ENCODE assay signal across 14 cellular contexts in the genomic region with DNA sequence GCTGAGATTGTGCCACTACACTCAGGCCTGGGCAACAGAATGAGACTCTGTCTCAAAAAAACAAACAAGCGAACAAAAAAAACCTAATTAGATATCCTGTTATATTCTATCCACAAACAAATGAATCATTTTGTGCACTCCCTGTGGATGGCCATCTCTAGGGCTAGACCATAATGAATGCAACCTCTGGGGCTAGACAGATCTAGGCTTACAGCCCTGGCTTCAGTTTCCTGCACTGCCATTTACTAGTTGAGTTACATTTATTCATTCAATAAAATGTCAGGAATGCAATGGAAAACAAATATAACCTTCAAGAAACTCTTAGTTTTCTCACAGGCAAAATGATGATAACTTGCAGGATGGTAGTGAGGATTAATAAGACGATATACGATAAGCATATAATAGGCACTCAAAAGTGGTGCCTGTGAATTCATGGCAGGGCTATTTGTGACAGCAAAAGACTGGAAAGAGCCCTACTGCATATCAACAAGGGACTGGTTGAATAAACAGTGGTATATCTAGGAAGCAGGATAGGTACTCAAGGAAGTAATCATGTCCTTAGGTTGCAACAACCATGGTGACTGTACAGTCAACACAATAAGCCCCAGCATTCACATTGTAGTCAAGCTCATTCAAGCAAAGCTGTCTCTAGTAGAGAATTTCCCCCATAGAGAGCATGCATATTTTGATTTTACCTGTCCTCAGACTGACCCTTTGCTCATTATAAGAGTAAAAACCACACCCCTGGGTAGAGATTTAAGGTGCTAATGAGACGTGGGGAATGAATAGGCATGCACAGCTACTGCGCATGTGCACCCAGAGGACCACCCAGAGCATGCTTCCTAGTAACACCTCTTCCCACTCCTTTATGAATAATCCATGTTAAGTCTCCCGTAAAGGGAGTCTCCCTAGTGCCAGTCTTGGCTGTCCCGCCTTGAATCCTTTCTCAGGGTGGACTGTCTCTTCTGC.
"Had no signal": no experiment of that assay in that cellular context is flagged by ENCODE, and none has a peak within 500 bp of the region (broad histone marks: within the 10 kb centered on the region; RNA-seq: fewer than 3 reads in every experiment).

No MANE protein-coding gene starts in this region.

- DNase-seq: activated CD4-positive, alpha-beta T cell treated with anti-CD3 and anti-CD28 coated beads, Interleukin-2, amount 50 U/mL, for 4 hours; activated effector memory CD4-positive, alpha-beta T cell treated with anti-CD3 and anti-CD28 coated beads, Interleukin-2, amount 50 U/mL, for 16 hours; activated T-cell treated with anti-CD3 and anti-CD28 coated beads, Interleukin-2, amount 50 U/mL, for 24 hours; amygdala; dorsolateral prefrontal cortex; foreskin melanocyte; heart left ventricle; pancreas; stimulated activated CD4-positive, alpha-beta T cell treated with anti-CD3 and anti-CD28 coated beads, Interleukin-4, amount 100 ng/mL, for 1 hour; stimulated activated naive CD8-positive, alpha-beta T cell treated with anti-CD3 and anti-CD28 coated beads, Interleukin-15, amount 100 ng/mL, for 72 hours; testis; upper lobe of right lung had no signal

- ATAC-seq: activated CD4-positive, CD25-positive, alpha-beta regulatory T cell treated with anti-CD3 and anti-CD28 coated beads, Interleukin-2, amount 50 U/mL, for 24 hours; activated naive CD4-positive, alpha-beta T cell treated with anti-CD3 and anti-CD28 coated beads, Interleukin-2, amount 50 U/mL, for 72 hours; heart left ventricle; pancreas; stimulated activated naive CD8-positive, alpha-beta T cell treated with anti-CD3 and anti-CD28 coated beads, Interleukin-15, amount 100 ng/mL, for 72 hours; upper lobe of right lung had no signal
